Comparison of ENCODE assay signal across 18 cellular contexts in genomic region chr22:19720999-19721485, GRCh38. TPM values are rescaled to one million over a fixed set of nuclear protein-coding genes. Genes with fewer than 3 reads are reported as not detected.
"Had no signal": no experiment of that assay in that cellular context is flagged by ENCODE, and none has a peak within 500 bp of the region (broad histone marks: within the 10 kb centered on the region; RNA-seq: fewer than 3 reads in every experiment).

No MANE protein-coding gene starts in this region.

- H3K4me3 Mint-ChIP-seq: activated CD4-positive, alpha-beta memory T cell treated with anti-CD3 and anti-CD28 coated beads, Interleukin-2, amount 10 ng/mL, durations not matched to agents 7 days and 5 days; activated naive CD4-positive, alpha-beta T cell treated with anti-CD3 and anti-CD28 coated beads for 36 hours; activated naive CD8-positive, alpha-beta T cell treated with anti-CD3 and anti-CD28 coated beads, Interleukin-2, amount 10 ng/mL, durations not matched to agents 7 days and 5 days; activated T-cell treated with anti-CD3 and anti-CD28 coated beads, Interleukin-2, amount 50 U/mL, for 72 hours had no signal

- ATAC-seq: activated T-cell treated with anti-CD3 and anti-CD28 coated beads, Interleukin-2, amount 50 U/mL, for 72 hours; effector memory CD8-positive, alpha-beta T cell; natural killer cell; right lobe of liver; SK-N-SH treated with all-trans-retinoic acid at 6 μM for 48 hours had no signal

- H3K27ac Mint-ChIP-seq: activated CD4-positive, alpha-beta memory T cell treated with anti-CD3 and anti-CD28 coated beads, Interleukin-2, amount 10 ng/mL, durations not matched to agents 7 days and 5 days; activated naive CD4-positive, alpha-beta T cell treated with anti-CD3 and anti-CD28 coated beads for 36 hours; activated naive CD8-positive, alpha-beta T cell treated with anti-CD3 and anti-CD28 coated beads, Interleukin-2, amount 10 ng/mL, durations not matched to agents 7 days and 5 days; activated T-cell treated with anti-CD3 and anti-CD28 coated beads, Interleukin-2, amount 50 U/mL, for 72 hours; effector memory CD8-positive, alpha-beta T cell; natural killer cell had no signal

- DNase-seq: activated CD4-positive, alpha-beta memory T cell treated with anti-CD3 and anti-CD28 coated beads, Interleukin-2, amount 10 ng/mL, durations not matched to agents 7 days and 5 days; activated CD4-positive, alpha-beta T cell treated with anti-CD3 and anti-CD28 coated beads for 4 hours; activated effector memory CD4-positive, alpha-beta T cell treated with Interleukin-2 at 50 U/mL for 16 hours; activated naive CD4-positive, alpha-beta T cell treated with anti-CD3 and anti-CD28 coated beads for 36 hours; activated naive CD8-positive, alpha-beta T cell treated with anti-CD3 and anti-CD28 coated beads, Interleukin-2, amount 10 ng/mL, durations not matched to agents 7 days and 5 days; activated T-cell treated with anti-CD3 and anti-CD28 coated beads, Interleukin-2, amount 50 U/mL, for 72 hours; amniotic stem cell; colonic mucosa; dorsolateral prefrontal cortex; effector memory CD8-positive, alpha-beta T cell; hippocampal formation; natural killer cell; nucleus accumbens; right lobe of liver; stimulated activated CD4-positive, alpha-beta T cell treated with anti-CD3 and anti-CD28 coated beads, Interleukin-2, amount 100 ng/mL, for 48 hours; stimulated activated naive CD4-positive, alpha-beta T cell treated with Interleukin-2 at 50 U/mL for 16 hours had no signal

- H3K36me3 Mint-ChIP-seq: activated naive CD8-positive, alpha-beta T cell treated with anti-CD3 and anti-CD28 coated beads, Interleukin-2, amount 10 ng/mL, durations not matched to agents 7 days and 5 days; natural killer cell had no signal

- H3K9me3 Mint-ChIP-seq: activated CD4-positive, alpha-beta memory T cell treated with anti-CD3 and anti-CD28 coated beads, Interleukin-2, amount 10 ng/mL, durations not matched to agents 7 days and 5 days; activated naive CD4-positive, alpha-beta T cell treated with anti-CD3 and anti-CD28 coated beads for 36 hours; activated naive CD8-positive, alpha-beta T cell treated with anti-CD3 and anti-CD28 coated beads, Interleukin-2, amount 10 ng/mL, durations not matched to agents 7 days and 5 days; activated T-cell treated with anti-CD3 and anti-CD28 coated beads, Interleukin-2, amount 50 U/mL, for 72 hours; effector memory CD8-positive, alpha-beta T cell; natural killer cell had no signal

RNA-seq across cellular contexts. Expression of gene GP1BB, which starts 2.3 kb away (rescaled TPM):
- total RNA-seq: activated CD4-positive, alpha-beta memory T cell treated with anti-CD3 and anti-CD28 coated beads, Interleukin-2, amount 10 ng/mL, durations not matched to agents 7 days and 5 days; activated naive CD4-positive, alpha-beta T cell treated with anti-CD3 and anti-CD28 coated beads for 36 hours; activated naive CD8-positive, alpha-beta T cell treated with anti-CD3 and anti-CD28 coated beads, Interleukin-2, amount 10 ng/mL, durations not matched to agents 7 days and 5 days had no signal

RNA-seq across cellular contexts. Expression of gene SEPTIN5, which starts 6.7 kb away (rescaled TPM):
- total RNA-seq: activated CD4-positive, alpha-beta memory T cell treated with anti-CD3 and anti-CD28 coated beads, Interleukin-2, amount 10 ng/mL, durations not matched to agents 7 days and 5 days; activated naive CD8-positive, alpha-beta T cell treated with anti-CD3 and anti-CD28 coated beads, Interleukin-2, amount 10 ng/mL, durations not matched to agents 7 days and 5 days had no signal

RNA-seq across cellular contexts. Expression of gene TBX1, which starts 39.5 kb away (rescaled TPM):
- total RNA-seq: activated CD4-positive, alpha-beta memory T cell treated with anti-CD3 and anti-CD28 coated beads, Interleukin-2, amount 10 ng/mL, durations not matched to agents 7 days and 5 days; activated naive CD4-positive, alpha-beta T cell treated with anti-CD3 and anti-CD28 coated beads for 36 hours; frontal cortex had no signal
